ENCODE assay signal across 1 cellular context in the genomic region with DNA sequence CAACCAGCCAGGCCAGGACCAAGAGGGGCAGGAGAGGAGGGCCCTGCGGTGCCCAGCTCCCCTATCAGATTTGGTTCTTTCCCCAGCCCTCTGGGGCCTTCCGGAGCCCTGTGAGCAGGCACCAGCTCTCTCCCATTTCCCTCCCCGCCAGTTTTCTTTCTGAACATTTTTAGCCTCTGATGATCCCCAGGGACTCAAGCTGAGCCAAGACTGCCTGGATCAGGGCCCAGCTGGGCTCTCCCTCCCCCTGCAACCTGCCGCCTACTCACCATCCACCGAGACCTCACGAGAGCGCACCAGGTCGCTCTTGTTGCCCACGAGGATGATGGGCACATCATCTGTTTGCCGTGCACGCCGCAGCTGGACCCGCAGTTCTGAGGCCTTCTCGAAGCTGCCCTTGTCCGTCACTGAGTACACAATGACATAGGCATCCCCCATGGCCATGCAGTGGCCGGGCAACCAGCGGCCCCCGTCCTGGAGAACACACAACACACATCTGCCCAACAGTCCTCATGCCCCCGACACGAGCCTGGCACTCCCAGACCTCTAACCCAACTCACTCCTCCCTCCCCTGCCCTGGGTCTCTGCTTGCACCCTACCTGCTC.
TF ChIP-seq lines count a peak whose summit lies in the region.

No MANE protein-coding gene starts in this region.

TF ChIP-seq in HepG2, 621 proteins besides CTCF, POLR2A, EP300 and RAD21:
- TF ChIP-seq ZNF577 (CRISPR knock-in tag; IDR thresholded peaks at IDR 0.05; ENCODE audit: borderline replicate concordance, low read depth), result no peak
- TF ChIP-seq ZNF720 (CRISPR knock-in tag; IDR thresholded peaks at IDR 0.05), result no peak
- peak; percentile 43 for TF ChIP-seq AGO2 (optimal IDR thresholded peaks at IDR 0.05; ENCODE audit: low read depth, low read length)
- TF ChIP-seq FOXK2 (IDR thresholded peaks at IDR 0.05), result no peak
